In genomic region chr5:181221792-181222629, GRCh38 we compare ENCODE assay signal across 1 cellular context.
A peak's percentile ranks its signal among the peaks of the same experiment; 100 is the strongest.
TF ChIP-seq lines count a peak whose summit lies in the region.

No MANE protein-coding gene starts in this region.

TF ChIP-seq in HepG2, 621 proteins besides CTCF, POLR2A, EP300 and RAD21 (continued from another document and continues in another):
- TF ChIP-seq SRSF9 (IDR thresholded peaks at IDR 0.05; ENCODE audit: borderline replicate concordance, insufficient read depth, low read depth, low read length, poor library complexity, severe bottlenecking) (no peak), ZNF780A (CRISPR knock-in tag; IDR thresholded peaks at IDR 0.05) (peak; percentile 75; the same call in 1 of the 2 replicates), ZBTB3 (CRISPR knock-in tag; IDR thresholded peaks at IDR 0.05; ENCODE audit: borderline replicate concordance, low read depth) (no peak), SP5 (CRISPR knock-in tag; IDR thresholded peaks at IDR 0.05; ENCODE audit: borderline replicate concordance, low read depth) (no peak; the same call in 1 of the 2 replicates), CENPX (CRISPR knock-in tag; IDR thresholded peaks at IDR 0.05) (no peak), ZNF275 (CRISPR knock-in tag; IDR thresholded peaks at IDR 0.05; ENCODE audit: borderline replicate concordance) (peak; percentile 63), HCFC1 (IDR thresholded peaks at IDR 0.05; ENCODE audit: low read depth, low read length) (no peak), TGIF2 (CRISPR knock-in tag; IDR thresholded peaks at IDR 0.05) (peak; percentile 48), ELF1 (CRISPR knock-in tag; IDR thresholded peaks at IDR 0.05) (peak; percentile 69), PRMT3 (CRISPR knock-in tag; IDR thresholded peaks at IDR 0.05; ENCODE audit: borderline replicate concordance, low read depth) (peak; percentile 84; the same call in 1 of the 2 replicates), EEA1 (CRISPR knock-in tag; IDR thresholded peaks at IDR 0.05; ENCODE audit: borderline replicate concordance) (no peak), ZNF883 (CRISPR knock-in tag; IDR thresholded peaks at IDR 0.05; ENCODE audit: not compliant biosample characterization) (peak; percentile 86), IKZF5 (CRISPR knock-in tag; IDR thresholded peaks at IDR 0.05) (peak; percentile 96), ZBTB34 (CRISPR knock-in tag; IDR thresholded peaks at IDR 0.05) (peak; percentile 68; the same call in 1 of the 2 replicates), ZNF136 (CRISPR knock-in tag; IDR thresholded peaks at IDR 0.05; ENCODE audit: low read depth) (peak; percentile 93; the same call in 1 of the 2 replicates), CHD4 (IDR thresholded peaks at IDR 0.05; ENCODE audit: borderline replicate concordance, low read length) (peak; percentile 24; the same call in 1 of the 2 replicates), KLF16 (CRISPR knock-in tag; IDR thresholded peaks at IDR 0.05) (0 out of 4 replicates have a peak, but pooled peaks of 1 of the 2 experiments have one; percentile 86), ZSCAN22 (CRISPR knock-in tag; IDR thresholded peaks at IDR 0.05) (no peak), MTERF4 (CRISPR knock-in tag; IDR thresholded peaks at IDR 0.05) (0 out of 2 replicates have a peak, but pooled peaks have one; percentile 65), ZBTB21 (CRISPR knock-in tag; IDR thresholded peaks at IDR 0.05) (no peak), ETV6 (CRISPR knock-in tag; conservative IDR thresholded peaks at IDR 0.05) (0 out of 2 replicates have a peak, but pooled peaks have one; percentile 80), GMEB2 (CRISPR knock-in tag; IDR thresholded peaks at IDR 0.05; ENCODE audit: low read depth) (no peak), ZFP36L2 (CRISPR knock-in tag; IDR thresholded peaks at IDR 0.05) (no peak), ZNF143 (CRISPR knock-in tag; IDR thresholded peaks at IDR 0.05) (peak; percentile 11; the same call in 1 of the 2 replicates), TEAD2 (CRISPR knock-in tag; IDR thresholded peaks at IDR 0.05) (no peak), ZKSCAN1 (IDR thresholded peaks at IDR 0.05; ENCODE audit: low read length) (no peak), NFATC3 (CRISPR knock-in tag; IDR thresholded peaks at IDR 0.05) (no peak), CEBPZ (IDR thresholded peaks at IDR 0.05; ENCODE audit: low read length) (no peak), ZNF841 (CRISPR knock-in tag; IDR thresholded peaks at IDR 0.05; ENCODE audit: borderline replicate concordance) (no peak), ZFX (CRISPR knock-in tag; IDR thresholded peaks at IDR 0.05; ENCODE audit: low read depth) (peak; percentile 80), GATAD1 (CRISPR knock-in tag; IDR thresholded peaks at IDR 0.05) (peak; percentile 69), MIXL1 (CRISPR knock-in tag; IDR thresholded peaks at IDR 0.05) (peak; percentile 57), HMGA1 (CRISPR knock-in tag; conservative IDR thresholded peaks at IDR 0.05) (no peak), ZNF430 (CRISPR knock-in tag; IDR thresholded peaks at IDR 0.05) (no peak; the same call in 1 of the 2 replicates), NR2F6 (IDR thresholded peaks at IDR 0.05) (no peak), NR2F6 (CRISPR knock-in tag; IDR thresholded peaks at IDR 0.05) (peak; percentile 18)
- TF ChIP-seq, protein P1, sequence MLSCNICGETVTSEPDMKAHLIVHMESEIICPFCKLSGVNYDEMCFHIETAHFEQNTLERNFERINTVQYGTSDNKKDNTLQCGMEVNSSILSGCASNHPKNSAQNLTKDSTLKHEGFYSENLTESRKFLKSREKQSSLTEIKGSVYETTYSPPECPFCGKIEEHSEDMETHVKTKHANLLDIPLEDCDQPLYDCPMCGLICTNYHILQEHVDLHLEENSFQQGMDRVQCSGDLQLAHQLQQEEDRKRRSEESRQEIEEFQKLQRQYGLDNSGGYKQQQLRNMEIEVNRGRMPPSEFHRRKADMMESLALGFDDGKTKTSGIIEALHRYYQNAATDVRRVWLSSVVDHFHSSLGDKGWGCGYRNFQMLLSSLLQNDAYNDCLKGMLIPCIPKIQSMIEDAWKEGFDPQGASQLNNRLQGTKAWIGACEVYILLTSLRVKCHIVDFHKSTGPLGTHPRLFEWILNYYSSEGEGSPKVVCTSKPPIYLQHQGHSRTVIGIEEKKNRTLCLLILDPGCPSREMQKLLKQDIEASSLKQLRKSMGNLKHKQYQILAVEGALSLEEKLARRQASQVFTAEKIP (CRISPR knock-in tag; IDR thresholded peaks at IDR 0.05; ENCODE audit: borderline replicate concordance) = no peak
- TF ChIP-seq, protein P2, sequence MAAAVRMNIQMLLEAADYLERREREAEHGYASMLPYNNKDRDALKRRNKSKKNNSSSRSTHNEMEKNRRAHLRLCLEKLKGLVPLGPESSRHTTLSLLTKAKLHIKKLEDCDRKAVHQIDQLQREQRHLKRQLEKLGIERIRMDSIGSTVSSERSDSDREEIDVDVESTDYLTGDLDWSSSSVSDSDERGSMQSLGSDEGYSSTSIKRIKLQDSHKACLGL (CRISPR knock-in tag; IDR thresholded peaks at IDR 0.05) = peak; percentile 37; the same call in 1 of the 2 replicates
- TF ChIP-seq, protein P3, sequence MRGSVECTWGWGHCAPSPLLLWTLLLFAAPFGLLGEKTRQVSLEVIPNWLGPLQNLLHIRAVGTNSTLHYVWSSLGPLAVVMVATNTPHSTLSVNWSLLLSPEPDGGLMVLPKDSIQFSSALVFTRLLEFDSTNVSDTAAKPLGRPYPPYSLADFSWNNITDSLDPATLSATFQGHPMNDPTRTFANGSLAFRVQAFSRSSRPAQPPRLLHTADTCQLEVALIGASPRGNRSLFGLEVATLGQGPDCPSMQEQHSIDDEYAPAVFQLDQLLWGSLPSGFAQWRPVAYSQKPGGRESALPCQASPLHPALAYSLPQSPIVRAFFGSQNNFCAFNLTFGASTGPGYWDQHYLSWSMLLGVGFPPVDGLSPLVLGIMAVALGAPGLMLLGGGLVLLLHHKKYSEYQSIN (CRISPR knock-in tag; IDR thresholded peaks at IDR 0.05; ENCODE audit: borderline replicate concordance) = no peak; the same call in 1 of the 2 replicates
- TF ChIP-seq, protein P4, sequence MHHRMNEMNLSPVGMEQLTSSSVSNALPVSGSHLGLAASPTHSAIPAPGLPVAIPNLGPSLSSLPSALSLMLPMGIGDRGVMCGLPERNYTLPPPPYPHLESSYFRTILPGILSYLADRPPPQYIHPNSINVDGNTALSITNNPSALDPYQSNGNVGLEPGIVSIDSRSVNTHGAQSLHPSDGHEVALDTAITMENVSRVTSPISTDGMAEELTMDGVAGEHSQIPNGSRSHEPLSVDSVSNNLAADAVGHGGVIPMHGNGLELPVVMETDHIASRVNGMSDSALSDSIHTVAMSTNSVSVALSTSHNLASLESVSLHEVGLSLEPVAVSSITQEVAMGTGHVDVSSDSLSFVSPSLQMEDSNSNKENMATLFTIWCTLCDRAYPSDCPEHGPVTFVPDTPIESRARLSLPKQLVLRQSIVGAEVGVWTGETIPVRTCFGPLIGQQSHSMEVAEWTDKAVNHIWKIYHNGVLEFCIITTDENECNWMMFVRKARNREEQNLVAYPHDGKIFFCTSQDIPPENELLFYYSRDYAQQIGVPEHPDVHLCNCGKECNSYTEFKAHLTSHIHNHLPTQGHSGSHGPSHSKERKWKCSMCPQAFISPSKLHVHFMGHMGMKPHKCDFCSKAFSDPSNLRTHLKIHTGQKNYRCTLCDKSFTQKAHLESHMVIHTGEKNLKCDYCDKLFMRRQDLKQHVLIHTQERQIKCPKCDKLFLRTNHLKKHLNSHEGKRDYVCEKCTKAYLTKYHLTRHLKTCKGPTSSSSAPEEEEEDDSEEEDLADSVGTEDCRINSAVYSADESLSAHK (CRISPR knock-in tag; IDR thresholded peaks at IDR 0.05; ENCODE audit: borderline replicate concordance) = no peak
- TF ChIP-seq, protein P5, sequence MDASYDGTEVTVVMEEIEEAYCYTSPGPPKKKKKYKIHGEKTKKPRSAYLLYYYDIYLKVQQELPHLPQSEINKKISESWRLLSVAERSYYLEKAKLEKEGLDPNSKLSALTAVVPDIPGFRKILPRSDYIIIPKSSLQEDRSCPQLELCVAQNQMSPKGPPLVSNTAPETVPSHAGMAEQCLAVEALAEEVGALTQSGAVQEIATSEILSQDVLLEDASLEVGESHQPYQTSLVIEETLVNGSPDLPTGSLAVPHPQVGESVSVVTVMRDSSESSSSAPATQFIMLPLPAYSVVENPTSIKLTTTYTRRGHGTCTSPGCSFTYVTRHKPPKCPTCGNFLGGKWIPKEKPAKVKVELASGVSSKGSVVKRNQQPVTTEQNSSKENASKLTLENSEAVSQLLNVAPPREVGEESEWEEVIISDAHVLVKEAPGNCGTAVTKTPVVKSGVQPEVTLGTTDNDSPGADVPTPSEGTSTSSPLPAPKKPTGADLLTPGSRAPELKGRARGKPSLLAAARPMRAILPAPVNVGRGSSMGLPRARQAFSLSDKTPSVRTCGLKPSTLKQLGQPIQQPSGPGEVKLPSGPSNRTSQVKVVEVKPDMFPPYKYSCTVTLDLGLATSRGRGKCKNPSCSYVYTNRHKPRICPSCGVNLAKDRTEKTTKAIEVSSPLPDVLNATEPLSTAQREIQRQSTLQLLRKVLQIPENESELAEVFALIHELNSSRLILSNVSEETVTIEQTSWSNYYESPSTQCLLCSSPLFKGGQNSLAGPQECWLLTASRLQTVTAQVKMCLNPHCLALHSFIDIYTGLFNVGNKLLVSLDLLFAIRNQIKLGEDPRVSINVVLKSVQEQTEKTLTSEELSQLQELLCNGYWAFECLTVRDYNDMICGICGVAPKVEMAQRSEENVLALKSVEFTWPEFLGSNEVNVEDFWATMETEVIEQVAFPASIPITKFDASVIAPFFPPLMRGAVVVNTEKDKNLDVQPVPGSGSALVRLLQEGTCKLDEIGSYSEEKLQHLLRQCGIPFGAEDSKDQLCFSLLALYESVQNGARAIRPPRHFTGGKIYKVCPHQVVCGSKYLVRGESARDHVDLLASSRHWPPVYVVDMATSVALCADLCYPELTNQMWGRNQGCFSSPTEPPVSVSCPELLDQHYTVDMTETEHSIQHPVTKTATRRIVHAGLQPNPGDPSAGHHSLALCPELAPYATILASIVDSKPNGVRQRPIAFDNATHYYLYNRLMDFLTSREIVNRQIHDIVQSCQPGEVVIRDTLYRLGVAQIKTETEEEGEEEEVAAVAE (CRISPR knock-in tag; IDR thresholded peaks at IDR 0.05; ENCODE audit: borderline replicate concordance) = no peak; the same call in 1 of the 2 replicates
